In the genomic region with DNA sequence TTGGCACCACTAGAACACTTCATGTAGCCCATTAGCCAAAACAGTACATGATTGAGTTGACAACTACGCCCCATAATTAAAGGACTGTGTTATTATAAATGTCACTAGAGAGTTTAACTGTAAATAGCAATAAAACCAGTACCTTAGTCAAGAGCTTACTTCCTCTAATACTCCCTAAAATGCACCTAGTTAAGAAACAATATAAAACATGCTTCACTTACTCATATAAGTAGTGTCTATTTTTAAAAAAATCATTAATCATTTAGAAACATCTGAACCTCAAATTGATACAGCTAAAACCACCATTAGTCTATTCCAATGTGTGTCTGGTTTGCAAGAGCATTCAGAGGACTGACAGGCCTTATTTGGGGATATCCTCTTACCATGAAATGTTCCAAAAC, we compare ENCODE assay signal across 12 cellular contexts. TPM values are rescaled to one million over a fixed set of nuclear protein-coding genes. Genes with fewer than 3 reads are reported as not detected.
DNase-seq lines count a peak whose midpoint lies in the region; ATAC-seq and TF ChIP-seq lines count a peak whose summit lies in the region.
"Had no signal": no experiment of that assay in that cellular context is flagged by ENCODE, and none has a peak within 500 bp of the region (broad histone marks: within the 10 kb centered on the region; RNA-seq: fewer than 3 reads in every experiment).

No MANE protein-coding gene starts in this region.

- CTCF ChIA-PET in activated CD8-positive, alpha-beta T cell treated with anti-CD3 and anti-CD28 coated beads, Interleukin-2, amount 10 ng/mL, durations not matched to agents 7 days and 5 days (lab: Charles Lee), result interaction anchor here (0.6 to 9.7 kb wide), 14 partner anchors 8 to 123 kb away, joined by 3 to 85 read pairs (median 4); a partner anchor contains a TSS

- H3K9me3 ChIP-seq in tibial artery, result no peaks in the 10 kb centered on the region

- H3K36me3 Mint-ChIP-seq in activated T-cell treated with anti-CD3 and anti-CD28 coated beads, Interleukin-2, amount 50 U/mL, for 24 hours (ENCODE audit: low read depth), result peaks cover 96% of the 10 kb centered on the region
- H3K36me3 Mint-ChIP-seq in activated CD8-positive, alpha-beta T cell treated with anti-CD3 and anti-CD28 coated beads, Interleukin-2, amount 10 ng/mL, durations not matched to agents 7 days and 5 days (ENCODE audit: low read depth), result peaks cover 82% of the 10 kb centered on the region
- peaks cover 94% of the 10 kb centered on the region for H3K36me3 Mint-ChIP-seq in stimulated activated naive CD8-positive, alpha-beta T cell treated with anti-CD3 and anti-CD28 coated beads, Interleukin-15, Interleukin-2, amounts not matched to agents 100 ng/mL and 50 ng/mL, for 24 hours (ENCODE audit: low read depth)
- peaks cover 72 to 95% of the 10 kb centered on the region in 2 donors for H3K36me3 Mint-ChIP-seq in CD14-positive monocyte

- intact Hi-C loops in tibial artery (cut with DNase I; ENCODE audit: low total_unique reads), result no loop called here
- intact Hi-C loops in CD14-positive monocyte (cut with micrococcal nuclease), result loop anchor here in 1 of 2 donors (2.0 kb wide), 1 partner anchor 52 kb away; no protein-coding TSS in a partner anchor

- peak; percentile 58 for ATAC-seq in HG03565 (IDR thresholded peaks at IDR 0.05; ENCODE audit: unreplicated experiment)
- ATAC-seq in activated CD8-positive, alpha-beta T cell treated with anti-CD3 and anti-CD28 coated beads, Interleukin-2, amount 10 ng/mL, durations not matched to agents 7 days and 5 days, result peak; percentile 44
- ATAC-seq: right cardiac atrium had no signal

- H3K4me3 Mint-ChIP-seq in activated T-cell treated with anti-CD3 and anti-CD28 coated beads, Interleukin-2, amount 50 U/mL, for 24 hours, result peak overlapping the region; percentile 18
- no peak overlapping the region for H3K4me3 Mint-ChIP-seq in activated CD8-positive, alpha-beta T cell treated with anti-CD3 and anti-CD28 coated beads, Interleukin-2, amount 10 ng/mL, durations not matched to agents 7 days and 5 days
- H3K4me3 Mint-ChIP-seq in stimulated activated naive CD8-positive, alpha-beta T cell treated with anti-CD3 and anti-CD28 coated beads, Interleukin-15, Interleukin-2, amounts not matched to agents 100 ng/mL and 50 ng/mL, for 24 hours, result no peak overlapping the region
- H3K4me3 Mint-ChIP-seq in CD14-positive monocyte, result no peak overlapping the region

- peaks cover 75% of the 10 kb centered on the region for H3K4me1 Mint-ChIP-seq in activated T-cell treated with anti-CD3 and anti-CD28 coated beads, Interleukin-2, amount 50 U/mL, for 24 hours (ENCODE audit: low read depth)
- peaks cover 53% of the 10 kb centered on the region for H3K4me1 Mint-ChIP-seq in activated CD8-positive, alpha-beta T cell treated with anti-CD3 and anti-CD28 coated beads, Interleukin-2, amount 10 ng/mL, durations not matched to agents 7 days and 5 days (ENCODE audit: low read depth)
- H3K4me1 Mint-ChIP-seq in stimulated activated naive CD8-positive, alpha-beta T cell treated with anti-CD3 and anti-CD28 coated beads, Interleukin-15, Interleukin-2, amounts not matched to agents 100 ng/mL and 50 ng/mL, for 24 hours (ENCODE audit: low read depth), result peaks cover 59% of the 10 kb centered on the region
- peaks cover 37% of the 10 kb centered on the region for H3K4me1 Mint-ChIP-seq in CD14-positive monocyte

- H3K9me3 Mint-ChIP-seq in activated T-cell treated with anti-CD3 and anti-CD28 coated beads, Interleukin-2, amount 50 U/mL, for 24 hours, result no peaks in the 10 kb centered on the region
- no peaks in the 10 kb centered on the region for H3K9me3 Mint-ChIP-seq in activated CD8-positive, alpha-beta T cell treated with anti-CD3 and anti-CD28 coated beads, Interleukin-2, amount 10 ng/mL, durations not matched to agents 7 days and 5 days (ENCODE audit: insufficient read depth)
- H3K9me3 Mint-ChIP-seq in stimulated activated naive CD8-positive, alpha-beta T cell treated with anti-CD3 and anti-CD28 coated beads, Interleukin-15, Interleukin-2, amounts not matched to agents 100 ng/mL and 50 ng/mL, for 24 hours, result no peaks in the 10 kb centered on the region
- H3K9me3 Mint-ChIP-seq in CD14-positive monocyte, result peaks cover 0 to 4% (median 0%) of the 10 kb centered on the region in 7 donors

- H3K27me3 ChIP-seq in tibial artery, result no peaks in the 10 kb centered on the region

- H3K4me1 ChIP-seq in tibial artery, result peaks cover 0 to 13% (median 0%) of the 10 kb centered on the region in 4 donors

- H3K27ac ChIP-seq in tibial artery, result no peak overlapping the region

- H3K27ac Mint-ChIP-seq in activated T-cell treated with anti-CD3 and anti-CD28 coated beads, Interleukin-2, amount 50 U/mL, for 24 hours, result peak overlapping the region; percentile 82
- no peak overlapping the region for H3K27ac Mint-ChIP-seq in activated CD8-positive, alpha-beta T cell treated with anti-CD3 and anti-CD28 coated beads, Interleukin-2, amount 10 ng/mL, durations not matched to agents 7 days and 5 days
- H3K27ac Mint-ChIP-seq in stimulated activated naive CD8-positive, alpha-beta T cell treated with anti-CD3 and anti-CD28 coated beads, Interleukin-15, Interleukin-2, amounts not matched to agents 100 ng/mL and 50 ng/mL, for 24 hours, result peak overlapping the region; percentile 81
- peak overlapping the region in 3 of 7 donors; percentile 16 to 73 (median 58) for H3K27ac Mint-ChIP-seq in CD14-positive monocyte

- no peak overlapping the region for H3K4me3 ChIP-seq in tibial artery

- TF ChIP-seq CTCF in tibial artery (IDR thresholded peaks at IDR 0.05) (no peak), CD14-positive monocyte (IDR thresholded peaks at IDR 0.05) (no peak)

- DNase-seq in activated T-cell treated with anti-CD3 and anti-CD28 coated beads, Interleukin-2, amount 50 U/mL, for 24 hours, result no peak
- DNase-seq in activated T-cell treated with anti-CD3 and anti-CD28 coated beads for 4 hours, result no peak
- DNase-seq in activated CD8-positive, alpha-beta T cell treated with anti-CD3 and anti-CD28 coated beads, Interleukin-2, amount 10 ng/mL, durations not matched to agents 7 days and 5 days, result no peak
- DNase-seq in tibial artery, result no peak
- no peak for DNase-seq in activated CD8-positive, alpha-beta memory T cell treated with anti-CD3 and anti-CD28 coated beads for 24 hours
- no peak for DNase-seq in CD14-positive monocyte (ENCODE audit: low spot score)
- DNase-seq: hippocampal formation, mesenchymal stem cell, NCI-H1694 treated with DMSO at 0.1 percent for 48 hours, right cardiac atrium had no signal

- POLR2A ChIA-PET in activated CD8-positive, alpha-beta T cell treated with anti-CD3 and anti-CD28 coated beads, Interleukin-2, amount 10 ng/mL, durations not matched to agents 7 days and 5 days (lab: Charles Lee), result interaction anchor here (0.8 to 2.2 kb wide), 5 partner anchors 14 to 149 kb away, joined by 3 to 9 read pairs (median 3); a partner anchor contains a TSS

- H3K36me3 ChIP-seq in tibial artery, result peaks cover 42 to 52% (median 49%) of the 10 kb centered on the region in 3 donors

- no peaks in the 10 kb centered on the region for H3K27me3 Mint-ChIP-seq in activated T-cell treated with anti-CD3 and anti-CD28 coated beads, Interleukin-2, amount 50 U/mL, for 24 hours
- no peaks in the 10 kb centered on the region for H3K27me3 Mint-ChIP-seq in activated CD8-positive, alpha-beta T cell treated with anti-CD3 and anti-CD28 coated beads, Interleukin-2, amount 10 ng/mL, durations not matched to agents 7 days and 5 days (ENCODE audit: low read depth)
- H3K27me3 Mint-ChIP-seq in stimulated activated naive CD8-positive, alpha-beta T cell treated with anti-CD3 and anti-CD28 coated beads, Interleukin-15, Interleukin-2, amounts not matched to agents 100 ng/mL and 50 ng/mL, for 24 hours, result no peaks in the 10 kb centered on the region
- H3K27me3 Mint-ChIP-seq in CD14-positive monocyte (ENCODE audit: low read depth in 3 of 3), result no peaks in the 10 kb centered on the region

RNA-seq across cellular contexts. Expression of a gene that starts 25.3 kb away (rescaled TPM):
- 100 to 1,000 TPM; 409 to 419 TPM for total RNA-seq in activated CD8-positive, alpha-beta T cell treated with anti-CD3 and anti-CD28 coated beads, Interleukin-2, amount 10 ng/mL, durations not matched to agents 7 days and 5 days
- 100 to 1,000 TPM; 294 to 501 TPM for polyA plus RNA-seq in CD14-positive monocyte
